10 cellular contexts compared by ENCODE assay signal in genomic region chr5:138663009-138663408, GRCh38.
DNase-seq lines count a peak whose midpoint lies in the region; ATAC-seq, FAIRE-seq and TF ChIP-seq lines count a peak whose summit lies in the region.
"Had no signal": no experiment of that assay in that cellular context is flagged by ENCODE, and none has a peak within 500 bp of the region (broad histone marks: within the 10 kb centered on the region; RNA-seq: fewer than 3 reads in every experiment).

No MANE protein-coding gene starts in this region.

- no peak for TF ChIP-seq POLR2A in thyroid gland (IDR thresholded peaks at IDR 0.05)

- ATAC-seq in GM21447 (IDR thresholded peaks at IDR 0.05; ENCODE audit: unreplicated experiment): no peak

- 66 to 71% methylated on average over 5 of the region's 5 CpGs for WGBS in thyroid gland, 2 donors

- H3K9me3 ChIP-seq in thyroid gland: no peaks in the 10 kb centered on the region
- H3K9me3 ChIP-seq: tibial artery had no signal

- H3K4me3 ChIP-seq in bronchial epithelial cell (ENCODE audit: low read depth, low read length) (no peak overlapping the region), foreskin fibroblast (ENCODE audit: low read depth in 1 of 2, low read length in 2 of 2) (no peak overlapping the region), thyroid gland (replicated peaks in 1 of 3) (no peak overlapping the region)
- H3K4me3 ChIP-seq: tibial artery had no signal

- no peaks in the 10 kb centered on the region for H3K4me1 ChIP-seq in thyroid gland

- FAIRE-seq in bronchial epithelial cell (lab: Jason Lieb, UNC): no peak
- FAIRE-seq: small intestine had no signal

- H3K27me3 ChIP-seq in bronchial epithelial cell (ENCODE audit: control insufficient read depth, insufficient read depth, low read length) (no peaks in the 10 kb centered on the region), thyroid gland (no peaks in the 10 kb centered on the region)
- H3K27me3 ChIP-seq: tibial artery had no signal

- DNase-seq in stimulated activated CD4-positive, alpha-beta T cell treated with anti-CD3 and anti-CD28 coated beads, Interleukin-2, amount 100 ng/mL, for 4 hours (ENCODE audit: low read depth): peak; percentile 5
- DNase-seq in stimulated activated CD4-positive, alpha-beta T cell treated with anti-CD3 and anti-CD28 coated beads, Interleukin-4, amount 100 ng/mL, for 1 hour: no peak
- DNase-seq in SIG-M5 (lab: John Stamatoyannopoulos, UW) (peak; percentile 40), bronchial epithelial cell (ENCODE audit: low read depth) (peak; percentile 28), foreskin fibroblast (no peak), SW 1271 (lab: John Stamatoyannopoulos, UW) (no peak), thyroid gland (no peak)
- DNase-seq: small intestine had no signal

- no peak overlapping the region for H3K27ac ChIP-seq in thyroid gland
- H3K27ac ChIP-seq: tibial artery had no signal

- H3K36me3 ChIP-seq in bronchial epithelial cell (ENCODE audit: control insufficient read depth, insufficient read depth, low read length) (no peaks in the 10 kb centered on the region), thyroid gland (no peaks in the 10 kb centered on the region)
- H3K36me3 ChIP-seq: tibial artery had no signal

- TF ChIP-seq CTCF in bronchial epithelial cell (IDR thresholded peaks at IDR 0.05; ENCODE audit: insufficient read depth, low read length, severe bottlenecking): no peak
- no peak for TF ChIP-seq CTCF in foreskin fibroblast (IDR thresholded peaks at IDR 0.05; ENCODE audit: low read depth, low read length)
- no peak for TF ChIP-seq CTCF in thyroid gland (IDR thresholded peaks at IDR 0.05)

- intact Hi-C loops in thyroid gland (cut with DNase I): no loop called here

Comparison
In these comparisons a context has a peak if more than half of its experiments do, and no peak if none do; other contexts are left out.
1. DNase-seq: peak in stimulated activated CD4-positive, alpha-beta T cell treated with anti-CD3 and anti-CD28 coated beads, Interleukin-2, amount 100 ng/mL, for 4 hours (single experiment), SIG-M5 (single experiment) and bronchial epithelial cell (single experiment); none in stimulated activated CD4-positive, alpha-beta T cell treated with anti-CD3 and anti-CD28 coated beads, Interleukin-4, amount 100 ng/mL, for 1 hour (single experiment), foreskin fibroblast (0 of 2), SW 1271 (0 of 2) and thyroid gland (0 of 2).